6 cellular contexts compared by ENCODE assay signal in the genomic region with DNA sequence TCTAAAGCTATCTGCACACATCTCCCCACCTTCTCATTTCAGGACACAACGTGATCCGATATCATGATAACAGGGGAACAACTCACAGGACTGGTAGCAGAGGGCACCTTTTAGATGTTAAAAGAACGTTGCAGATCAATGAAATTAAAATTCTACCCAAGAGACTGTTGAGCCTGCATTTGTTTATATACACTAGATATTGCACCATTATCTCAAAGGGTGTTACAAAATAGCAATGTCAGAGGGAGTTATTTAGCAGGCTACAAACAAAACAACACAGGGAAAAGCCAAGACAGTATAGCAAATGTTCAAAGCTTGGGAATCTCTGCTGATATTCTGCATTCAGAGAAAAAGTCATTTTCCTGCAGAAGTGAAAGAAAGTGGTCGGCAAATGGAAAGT.
"Had no signal": no experiment of that assay in that cellular context is flagged by ENCODE, and none has a peak within 500 bp of the region (broad histone marks: within the 10 kb centered on the region; RNA-seq: fewer than 3 reads in every experiment).

No MANE protein-coding gene starts in this region.

- H3K4me2 ChIP-seq: GM23338 had no signal

- H3K27ac ChIP-seq: HL-60 had no signal

- DNase-seq: H9, HCEC 1CT, IMR-90 had no signal

- H3K4me3 ChIP-seq: GM23338, K562 had no signal

- ATAC-seq: GM23338, K562 had no signal

- H2AFZ ChIP-seq: GM23338 had no signal
